1 cellular context compared by ENCODE assay signal in genomic region chr13:45464687-45465453, GRCh38.
TF ChIP-seq lines count a peak whose summit lies in the region.

TSS of gene COG3 (plus strand) at chr13:45464939. CDS start at chr13:45465037, 98 bp downstream.

TF ChIP-seq in HepG2, 621 proteins besides CTCF, POLR2A, EP300 and RAD21 (continued from another document and continues in another):
- TF ChIP-seq, protein P1, sequence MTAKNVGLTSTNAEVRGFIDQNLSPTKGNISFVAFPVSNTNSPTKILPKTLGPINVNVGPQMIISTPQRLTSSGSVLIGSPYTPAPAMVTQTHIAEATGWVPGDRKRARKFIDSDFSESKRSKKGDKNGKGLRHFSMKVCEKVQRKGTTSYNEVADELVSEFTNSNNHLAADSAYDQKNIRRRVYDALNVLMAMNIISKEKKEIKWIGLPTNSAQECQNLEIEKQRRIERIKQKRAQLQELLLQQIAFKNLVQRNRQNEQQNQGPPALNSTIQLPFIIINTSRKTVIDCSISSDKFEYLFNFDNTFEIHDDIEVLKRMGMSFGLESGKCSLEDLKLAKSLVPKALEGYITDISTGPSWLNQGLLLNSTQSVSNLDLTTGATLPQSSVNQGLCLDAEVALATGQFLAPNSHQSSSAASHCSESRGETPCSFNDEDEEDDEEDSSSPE (CRISPR knock-in tag; IDR thresholded peaks at IDR 0.05), result peak; percentile 52
- TF ChIP-seq POLR2AphosphoS5 (IDR thresholded peaks at IDR 0.05; ENCODE audit: low read depth, low read length) (peak; percentile 61; the same call in 1 of the 2 replicates), SRSF9 (IDR thresholded peaks at IDR 0.05; ENCODE audit: borderline replicate concordance, insufficient read depth, low read depth, low read length, poor library complexity, severe bottlenecking) (no peak), ZNF382 (CRISPR knock-in tag; IDR thresholded peaks at IDR 0.05; ENCODE audit: borderline replicate concordance) (no peak), NCOA1 (CRISPR knock-in tag; IDR thresholded peaks at IDR 0.05) (no peak), NKX3-1 (CRISPR knock-in tag; IDR thresholded peaks at IDR 0.05) (no peak), PTBP1 (IDR thresholded peaks at IDR 0.05; ENCODE audit: low read depth, low read length, poor library complexity, severe bottlenecking) (no peak), SALL1 (CRISPR knock-in tag; IDR thresholded peaks at IDR 0.05) (peak; percentile 62), ZSCAN12 (CRISPR knock-in tag; IDR thresholded peaks at IDR 0.05) (no peak), CREB3 (CRISPR knock-in tag; IDR thresholded peaks at IDR 0.05) (no peak), ZNF253 (CRISPR knock-in tag; IDR thresholded peaks at IDR 0.05; ENCODE audit: borderline replicate concordance) (no peak), HHEX (CRISPR knock-in tag; IDR thresholded peaks at IDR 0.05) (no peak), ZBTB38 (CRISPR knock-in tag; IDR thresholded peaks at IDR 0.05) (peak; percentile 57; the same call in 1 of the 2 replicates), NFE2L2 (IDR thresholded peaks at IDR 0.05; ENCODE audit: low read length) (no peak), ZSCAN25 (CRISPR knock-in tag; IDR thresholded peaks at IDR 0.05) (no peak), KDM1A (CRISPR knock-in tag; IDR thresholded peaks at IDR 0.05) (no peak), ZNF768 (CRISPR knock-in tag; IDR thresholded peaks at IDR 0.05) (peak; percentile 59; the same call in 1 of the 2 replicates), KLF12 (CRISPR knock-in tag; IDR thresholded peaks at IDR 0.05; ENCODE audit: borderline replicate concordance) (peak; percentile 47; the same call in 1 of the 2 replicates), HOXA9 (CRISPR knock-in tag; IDR thresholded peaks at IDR 0.05; ENCODE audit: borderline replicate concordance) (no peak), ARNTL (CRISPR knock-in tag; IDR thresholded peaks at IDR 0.05) (0 out of 2 replicates have a peak, but pooled peaks have one; percentile 25), TAF15 (IDR thresholded peaks at IDR 0.05; ENCODE audit: low read depth, low read length, poor library complexity, severe bottlenecking) (peak; percentile 51), HOXA3 (CRISPR knock-in tag; IDR thresholded peaks at IDR 0.05) (peak; percentile 84), MAFK (conservative IDR thresholded peaks at IDR 0.05 in 1 of 2, IDR thresholded peaks at IDR 0.05 in 1 of 2; ENCODE audit: low read length in 2 of 2) (peak in 1 of 2 experiments; percentile 6; a peak in 1 of 4 replicates), MIXL1 (CRISPR knock-in tag; IDR thresholded peaks at IDR 0.05) (peak; percentile 82), KLF16 (CRISPR knock-in tag; IDR thresholded peaks at IDR 0.05) (peak in 1 of 2 experiments; percentile 76; a peak in 1 of 4 replicates), CBFB (CRISPR knock-in tag; IDR thresholded peaks at IDR 0.05) (peak; percentile 56), ZNF674 (CRISPR knock-in tag; IDR thresholded peaks at IDR 0.05; ENCODE audit: low read depth) (no peak), ZNF282 (IDR thresholded peaks at IDR 0.05; ENCODE audit: partially characterized antibody) (no peak), ZNF503 (CRISPR knock-in tag; IDR thresholded peaks at IDR 0.05) (0 out of 2 replicates have a peak, but pooled peaks have one; percentile 55), MEF2D (CRISPR knock-in tag; IDR thresholded peaks at IDR 0.05) (no peak), JARID2 (CRISPR knock-in tag; IDR thresholded peaks at IDR 0.05; ENCODE audit: insufficient replicate concordance) (no peak), ZNF629 (CRISPR knock-in tag; conservative IDR thresholded peaks at IDR 0.05) (no peak)
- TF ChIP-seq, protein P2, sequence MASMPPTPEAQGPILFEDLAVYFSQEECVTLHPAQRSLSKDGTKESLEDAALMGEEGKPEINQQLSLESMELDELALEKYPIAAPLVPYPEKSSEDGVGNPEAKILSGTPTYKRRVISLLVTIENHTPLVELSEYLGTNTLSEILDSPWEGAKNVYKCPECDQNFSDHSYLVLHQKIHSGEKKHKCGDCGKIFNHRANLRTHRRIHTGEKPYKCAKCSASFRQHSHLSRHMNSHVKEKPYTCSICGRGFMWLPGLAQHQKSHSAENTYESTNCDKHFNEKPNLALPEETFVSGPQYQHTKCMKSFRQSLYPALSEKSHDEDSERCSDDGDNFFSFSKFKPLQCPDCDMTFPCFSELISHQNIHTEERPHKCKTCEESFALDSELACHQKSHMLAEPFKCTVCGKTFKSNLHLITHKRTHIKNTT (CRISPR knock-in tag; IDR thresholded peaks at IDR 0.05), result no peak
- TF ChIP-seq, protein P3, sequence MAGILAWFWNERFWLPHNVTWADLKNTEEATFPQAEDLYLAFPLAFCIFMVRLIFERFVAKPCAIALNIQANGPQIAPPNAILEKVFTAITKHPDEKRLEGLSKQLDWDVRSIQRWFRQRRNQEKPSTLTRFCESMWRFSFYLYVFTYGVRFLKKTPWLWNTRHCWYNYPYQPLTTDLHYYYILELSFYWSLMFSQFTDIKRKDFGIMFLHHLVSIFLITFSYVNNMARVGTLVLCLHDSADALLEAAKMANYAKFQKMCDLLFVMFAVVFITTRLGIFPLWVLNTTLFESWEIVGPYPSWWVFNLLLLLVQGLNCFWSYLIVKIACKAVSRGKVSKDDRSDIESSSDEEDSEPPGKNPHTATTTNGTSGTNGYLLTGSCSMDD (CRISPR knock-in tag; IDR thresholded peaks at IDR 0.05), result no peak
- TF ChIP-seq, protein P4, sequence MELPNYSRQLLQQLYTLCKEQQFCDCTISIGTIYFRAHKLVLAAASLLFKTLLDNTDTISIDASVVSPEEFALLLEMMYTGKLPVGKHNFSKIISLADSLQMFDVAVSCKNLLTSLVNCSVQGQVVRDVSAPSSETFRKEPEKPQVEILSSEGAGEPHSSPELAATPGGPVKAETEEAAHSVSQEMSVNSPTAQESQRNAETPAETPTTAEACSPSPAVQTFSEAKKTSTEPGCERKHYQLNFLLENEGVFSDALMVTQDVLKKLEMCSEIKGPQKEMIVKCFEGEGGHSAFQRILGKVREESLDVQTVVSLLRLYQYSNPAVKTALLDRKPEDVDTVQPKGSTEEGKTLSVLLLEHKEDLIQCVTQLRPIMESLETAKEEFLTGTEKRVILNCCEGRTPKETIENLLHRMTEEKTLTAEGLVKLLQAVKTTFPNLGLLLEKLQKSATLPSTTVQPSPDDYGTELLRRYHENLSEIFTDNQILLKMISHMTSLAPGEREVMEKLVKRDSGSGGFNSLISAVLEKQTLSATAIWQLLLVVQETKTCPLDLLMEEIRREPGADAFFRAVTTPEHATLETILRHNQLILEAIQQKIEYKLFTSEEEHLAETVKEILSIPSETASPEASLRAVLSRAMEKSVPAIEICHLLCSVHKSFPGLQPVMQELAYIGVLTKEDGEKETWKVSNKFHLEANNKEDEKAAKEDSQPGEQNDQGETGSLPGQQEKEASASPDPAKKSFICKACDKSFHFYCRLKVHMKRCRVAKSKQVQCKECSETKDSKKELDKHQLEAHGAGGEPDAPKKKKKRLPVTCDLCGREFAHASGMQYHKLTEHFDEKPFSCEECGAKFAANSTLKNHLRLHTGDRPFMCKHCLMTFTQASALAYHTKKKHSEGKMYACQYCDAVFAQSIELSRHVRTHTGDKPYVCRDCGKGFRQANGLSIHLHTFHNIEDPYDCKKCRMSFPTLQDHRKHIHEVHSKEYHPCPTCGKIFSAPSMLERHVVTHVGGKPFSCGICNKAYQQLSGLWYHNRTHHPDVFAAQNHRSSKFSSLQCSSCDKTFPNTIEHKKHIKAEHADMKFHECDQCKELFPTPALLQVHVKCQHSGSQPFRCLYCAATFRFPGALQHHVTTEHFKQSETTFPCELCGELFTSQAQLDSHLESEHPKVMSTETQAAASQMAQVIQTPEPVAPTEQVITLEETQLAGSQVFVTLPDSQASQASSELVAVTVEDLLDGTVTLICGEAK (IDR thresholded peaks at IDR 0.05), result peak; percentile 100
- TF ChIP-seq, protein P4 (CRISPR knock-in tag; IDR thresholded peaks at IDR 0.05), result peak; percentile 100
- TF ChIP-seq, protein P5, sequence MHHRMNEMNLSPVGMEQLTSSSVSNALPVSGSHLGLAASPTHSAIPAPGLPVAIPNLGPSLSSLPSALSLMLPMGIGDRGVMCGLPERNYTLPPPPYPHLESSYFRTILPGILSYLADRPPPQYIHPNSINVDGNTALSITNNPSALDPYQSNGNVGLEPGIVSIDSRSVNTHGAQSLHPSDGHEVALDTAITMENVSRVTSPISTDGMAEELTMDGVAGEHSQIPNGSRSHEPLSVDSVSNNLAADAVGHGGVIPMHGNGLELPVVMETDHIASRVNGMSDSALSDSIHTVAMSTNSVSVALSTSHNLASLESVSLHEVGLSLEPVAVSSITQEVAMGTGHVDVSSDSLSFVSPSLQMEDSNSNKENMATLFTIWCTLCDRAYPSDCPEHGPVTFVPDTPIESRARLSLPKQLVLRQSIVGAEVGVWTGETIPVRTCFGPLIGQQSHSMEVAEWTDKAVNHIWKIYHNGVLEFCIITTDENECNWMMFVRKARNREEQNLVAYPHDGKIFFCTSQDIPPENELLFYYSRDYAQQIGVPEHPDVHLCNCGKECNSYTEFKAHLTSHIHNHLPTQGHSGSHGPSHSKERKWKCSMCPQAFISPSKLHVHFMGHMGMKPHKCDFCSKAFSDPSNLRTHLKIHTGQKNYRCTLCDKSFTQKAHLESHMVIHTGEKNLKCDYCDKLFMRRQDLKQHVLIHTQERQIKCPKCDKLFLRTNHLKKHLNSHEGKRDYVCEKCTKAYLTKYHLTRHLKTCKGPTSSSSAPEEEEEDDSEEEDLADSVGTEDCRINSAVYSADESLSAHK (CRISPR knock-in tag; IDR thresholded peaks at IDR 0.05; ENCODE audit: borderline replicate concordance), result no peak
- TF ChIP-seq, protein P6, sequence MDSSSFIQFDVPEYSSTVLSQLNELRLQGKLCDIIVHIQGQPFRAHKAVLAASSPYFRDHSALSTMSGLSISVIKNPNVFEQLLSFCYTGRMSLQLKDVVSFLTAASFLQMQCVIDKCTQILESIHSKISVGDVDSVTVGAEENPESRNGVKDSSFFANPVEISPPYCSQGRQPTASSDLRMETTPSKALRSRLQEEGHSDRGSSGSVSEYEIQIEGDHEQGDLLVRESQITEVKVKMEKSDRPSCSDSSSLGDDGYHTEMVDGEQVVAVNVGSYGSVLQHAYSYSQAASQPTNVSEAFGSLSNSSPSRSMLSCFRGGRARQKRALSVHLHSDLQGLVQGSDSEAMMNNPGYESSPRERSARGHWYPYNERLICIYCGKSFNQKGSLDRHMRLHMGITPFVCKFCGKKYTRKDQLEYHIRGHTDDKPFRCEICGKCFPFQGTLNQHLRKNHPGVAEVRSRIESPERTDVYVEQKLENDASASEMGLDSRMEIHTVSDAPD (CRISPR knock-in tag; IDR thresholded peaks at IDR 0.05), result no peak
- TF ChIP-seq, protein P7, sequence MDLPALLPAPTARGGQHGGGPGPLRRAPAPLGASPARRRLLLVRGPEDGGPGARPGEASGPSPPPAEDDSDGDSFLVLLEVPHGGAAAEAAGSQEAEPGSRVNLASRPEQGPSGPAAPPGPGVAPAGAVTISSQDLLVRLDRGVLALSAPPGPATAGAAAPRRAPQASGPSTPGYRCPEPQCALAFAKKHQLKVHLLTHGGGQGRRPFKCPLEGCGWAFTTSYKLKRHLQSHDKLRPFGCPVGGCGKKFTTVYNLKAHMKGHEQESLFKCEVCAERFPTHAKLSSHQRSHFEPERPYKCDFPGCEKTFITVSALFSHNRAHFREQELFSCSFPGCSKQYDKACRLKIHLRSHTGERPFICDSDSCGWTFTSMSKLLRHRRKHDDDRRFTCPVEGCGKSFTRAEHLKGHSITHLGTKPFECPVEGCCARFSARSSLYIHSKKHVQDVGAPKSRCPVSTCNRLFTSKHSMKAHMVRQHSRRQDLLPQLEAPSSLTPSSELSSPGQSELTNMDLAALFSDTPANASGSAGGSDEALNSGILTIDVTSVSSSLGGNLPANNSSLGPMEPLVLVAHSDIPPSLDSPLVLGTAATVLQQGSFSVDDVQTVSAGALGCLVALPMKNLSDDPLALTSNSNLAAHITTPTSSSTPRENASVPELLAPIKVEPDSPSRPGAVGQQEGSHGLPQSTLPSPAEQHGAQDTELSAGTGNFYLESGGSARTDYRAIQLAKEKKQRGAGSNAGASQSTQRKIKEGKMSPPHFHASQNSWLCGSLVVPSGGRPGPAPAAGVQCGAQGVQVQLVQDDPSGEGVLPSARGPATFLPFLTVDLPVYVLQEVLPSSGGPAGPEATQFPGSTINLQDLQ (CRISPR knock-in tag; IDR thresholded peaks at IDR 0.05), result no peak
